In the genomic region with DNA sequence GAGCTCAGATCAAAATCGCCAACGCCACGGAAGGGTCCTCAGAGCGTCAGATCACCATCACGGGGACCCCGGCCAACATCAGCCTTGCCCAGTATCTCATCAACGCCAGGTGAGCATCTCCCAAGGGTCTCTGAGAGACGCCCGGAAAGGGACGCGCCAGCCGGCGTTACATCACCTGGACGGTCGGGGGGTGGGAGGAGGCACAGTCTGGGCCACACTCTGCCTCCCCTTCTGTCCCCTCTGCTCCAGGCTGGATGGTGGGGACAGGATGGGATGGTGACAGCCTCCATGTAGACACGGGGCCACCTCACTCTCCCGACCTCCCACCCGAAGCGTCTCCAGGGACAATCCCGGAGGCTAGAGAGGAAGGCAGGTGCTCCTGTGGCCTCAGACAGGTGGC, we compare ENCODE assay signal across 22 cellular contexts.
"Had no signal": no experiment of that assay in that cellular context is flagged by ENCODE, and none has a peak within 500 bp of the region (broad histone marks: within the 10 kb centered on the region; RNA-seq: fewer than 3 reads in every experiment).

No MANE protein-coding gene starts in this region.

- H3K27ac ChIP-seq: left ventricle myocardium inferior, neural progenitor cell, pancreas, prostate gland, skin epidermis, suprapubic skin, thoracic aorta, tibial artery, upper lobe of right lung had no signal

- ATAC-seq: pancreas; right cardiac atrium; sciatic nerve; stimulated activated effector memory CD8-positive, alpha-beta T cell treated with anti-CD3 and anti-CD28 coated beads, Interleukin-12 subunit alpha, Interleukin-12 subunit beta, amount 100 ng/mL, for 72 hours had no signal

- DNase-seq: hippocampal formation; left ventricle myocardium inferior; mesendoderm; naive B cell; natural killer cell; nephron progenitor cell; retina; right cardiac atrium; stimulated activated CD4-positive, alpha-beta T cell treated with anti-CD3 and anti-CD28 coated beads, Interleukin-4, amount 100 ng/mL, for 24 hours; stimulated activated naive CD4-positive, alpha-beta T cell; tibial artery; trophoblast cell; upper lobe of right lung had no signal

- H3K27me3 ChIP-seq: neural progenitor cell, pancreas, suprapubic skin, tibial artery had no signal

- H3K4me3 ChIP-seq: left ventricle myocardium inferior, lung, neural progenitor cell, pancreas, prostate gland, skin epidermis, suprapubic skin, thoracic aorta, tibial artery, upper lobe of right lung had no signal

- H3K9me3 ChIP-seq: pancreas, prostate gland, suprapubic skin, upper lobe of right lung had no signal

- H3K4me1 ChIP-seq: left ventricle myocardium inferior, neural progenitor cell, pancreas, prostate gland, suprapubic skin, tibial artery, upper lobe of right lung had no signal

- H3K36me3 ChIP-seq: neural progenitor cell, pancreas, prostate gland, suprapubic skin, thoracic aorta, upper lobe of right lung had no signal
